In genomic region chr6:157607317-157608109, GRCh38 we compare ENCODE assay signal across 13 cellular contexts.
DNase-seq lines count a peak whose midpoint lies in the region; ATAC-seq and TF ChIP-seq lines count a peak whose summit lies in the region.
"Had no signal": no experiment of that assay in that cellular context is flagged by ENCODE, and none has a peak within 500 bp of the region (broad histone marks: within the 10 kb centered on the region; RNA-seq: fewer than 3 reads in every experiment).

No MANE protein-coding gene starts in this region.

- no peaks in the 10 kb centered on the region for H3K36me3 ChIP-seq in gastrocnemius medialis
- H3K36me3 ChIP-seq: adrenal gland had no signal

- ATAC-seq in GM18867 (IDR thresholded peaks at IDR 0.05; ENCODE audit: unreplicated experiment), result peak; percentile 80
- peak; percentile 65 for ATAC-seq in HG02571 (IDR thresholded peaks at IDR 0.05; ENCODE audit: unreplicated experiment)
- ATAC-seq in HG03108 (IDR thresholded peaks at IDR 0.05; ENCODE audit: unreplicated experiment), result no peak
- no peak for ATAC-seq in gastrocnemius medialis
- ATAC-seq: SK-N-SH treated with all-trans-retinoic acid at 6 μM for 48 hours had no signal

- no peak overlapping the region for H3K4me3 ChIP-seq in gastrocnemius medialis
- H3K4me3 ChIP-seq: adrenal gland had no signal

- H3K9me3 ChIP-seq in gastrocnemius medialis, result no peaks in the 10 kb centered on the region
- H3K9me3 ChIP-seq: adrenal gland had no signal

- no peak for TF ChIP-seq POLR2A in gastrocnemius medialis (IDR thresholded peaks at IDR 0.05)

- DNase-seq in NOMO-1 treated with DMSO at 0.1 percent for 48 hours (lab: John Stamatoyannopoulos, UW; ENCODE audit: unreplicated experiment) (peak; percentile 48), islet precursor cell (peak; percentile 48), Ammon's horn (ENCODE audit: low spot score) (no peak), gastrocnemius medialis (no peak), NCI-H526 treated with DMSO at 0.1 percent for 48 hours (lab: John Stamatoyannopoulos, UW) (no peak)
- DNase-seq: activated CD4-positive, alpha-beta memory T cell treated with anti-CD3 and anti-CD28 coated beads for 36 hours; adrenal gland; effector CD8-positive, alpha-beta T cell had no signal

- H3K4me1 ChIP-seq in gastrocnemius medialis, result no peaks in the 10 kb centered on the region
- H3K4me1 ChIP-seq: adrenal gland had no signal

- no peak overlapping the region for H3K27ac ChIP-seq in gastrocnemius medialis
- H3K27ac ChIP-seq: adrenal gland, KMS-11 had no signal

- no peak for TF ChIP-seq CTCF in gastrocnemius medialis (IDR thresholded peaks at IDR 0.05 in 4 of 5, conservative IDR thresholded peaks at IDR 0.05 in 1 of 5)

- no peaks in the 10 kb centered on the region for H3K27me3 ChIP-seq in gastrocnemius medialis
- H3K27me3 ChIP-seq: adrenal gland had no signal

- intact Hi-C loops in gastrocnemius medialis (cut with DNase I; ENCODE audit: low total_unique reads), result no loop called here

- in situ Hi-C loops in gastrocnemius medialis (cut with MboI; ENCODE audit: low sequenced_read_pairs in 4 of 4), result no loop called here

Comparison
In these comparisons a context has a peak if more than half of its experiments do, and no peak if none do; other contexts are left out.
1. ATAC-seq: peak in GM18867 (single experiment) and HG02571 (single experiment); none in HG03108 (single experiment) and gastrocnemius medialis (0 of 2).
2. DNase-seq: peak in NOMO-1 treated with DMSO at 0.1 percent for 48 hours (single experiment) and islet precursor cell (single experiment); none in Ammon's horn (single experiment), gastrocnemius medialis (0 of 2) and NCI-H526 treated with DMSO at 0.1 percent for 48 hours (single experiment).